Comparison of ENCODE assay signal across 1 cellular context in genomic region chr9:87569008-87569908, GRCh38.
TF ChIP-seq lines count a peak whose summit lies in the region.

No MANE protein-coding gene starts in this region.

TF ChIP-seq in HepG2, 621 proteins besides CTCF, POLR2A, EP300 and RAD21 (continued from another document and continues in another):
- TF ChIP-seq ASH2L (IDR thresholded peaks at IDR 0.05; ENCODE audit: insufficient read length, low read depth, low read length) (peak; percentile 70), ZFP1 (CRISPR knock-in tag; IDR thresholded peaks at IDR 0.05) (no peak), POGZ (CRISPR knock-in tag; IDR thresholded peaks at IDR 0.05) (peak; percentile 88), NFIB (CRISPR knock-in tag; IDR thresholded peaks at IDR 0.05; ENCODE audit: borderline replicate concordance) (no peak), MAFF (IDR thresholded peaks at IDR 0.05; ENCODE audit: low read depth, low read length) (no peak), DMAP1 (CRISPR knock-in tag; IDR thresholded peaks at IDR 0.05) (peak; percentile 61), ZNF530 (CRISPR knock-in tag; IDR thresholded peaks at IDR 0.05; ENCODE audit: low read depth) (no peak), MTF2 (CRISPR knock-in tag; IDR thresholded peaks at IDR 0.05; ENCODE audit: borderline replicate concordance) (no peak), GTF3A (CRISPR knock-in tag; conservative IDR thresholded peaks at IDR 0.05) (no peak), SKIL (CRISPR knock-in tag; IDR thresholded peaks at IDR 0.05; ENCODE audit: borderline replicate concordance) (no peak), ZNF780A (CRISPR knock-in tag; IDR thresholded peaks at IDR 0.05) (no peak), NBN (conservative IDR thresholded peaks at IDR 0.05) (no peak), MTA1 (CRISPR knock-in tag; IDR thresholded peaks at IDR 0.05; ENCODE audit: borderline replicate concordance) (no peak; the same call in 1 of the 2 replicates), NFE2L2 (IDR thresholded peaks at IDR 0.05; ENCODE audit: low read length) (no peak), AHDC1 (CRISPR knock-in tag; IDR thresholded peaks at IDR 0.05; ENCODE audit: borderline replicate concordance) (peak; percentile 81; the same call in 1 of the 2 replicates), ZBTB1 (CRISPR knock-in tag; IDR thresholded peaks at IDR 0.05; ENCODE audit: borderline replicate concordance) (no peak), ZFP37 (CRISPR knock-in tag; IDR thresholded peaks at IDR 0.05; ENCODE audit: borderline replicate concordance) (no peak), ZNF792 (CRISPR knock-in tag; IDR thresholded peaks at IDR 0.05) (peak; percentile 19; the same call in 1 of the 2 replicates), CCDC6 (CRISPR knock-in tag; IDR thresholded peaks at IDR 0.05) (no peak), DDIT3 (CRISPR knock-in tag; IDR thresholded peaks at IDR 0.05) (no peak), SOX6 (IDR thresholded peaks at IDR 0.05) (no peak), SOX6 (CRISPR knock-in tag; IDR thresholded peaks at IDR 0.05) (peak; percentile 84), ZFP91 (CRISPR knock-in tag; IDR thresholded peaks at IDR 0.05; ENCODE audit: borderline replicate concordance) (no peak; the same call in 1 of the 2 replicates), EED (CRISPR knock-in tag; IDR thresholded peaks at IDR 0.05) (no peak), AKNA (CRISPR knock-in tag; IDR thresholded peaks at IDR 0.05; ENCODE audit: borderline replicate concordance) (no peak), ZNF747 (CRISPR knock-in tag; IDR thresholded peaks at IDR 0.05; ENCODE audit: borderline replicate concordance) (no peak), ZNF639 (CRISPR knock-in tag; conservative IDR thresholded peaks at IDR 0.05) (0 out of 2 replicates have a peak, but pooled peaks have one; percentile 25), TERF1 (CRISPR knock-in tag; IDR thresholded peaks at IDR 0.05) (no peak), GPN1 (CRISPR knock-in tag; IDR thresholded peaks at IDR 0.05; ENCODE audit: borderline replicate concordance) (no peak), ZNF629 (CRISPR knock-in tag; conservative IDR thresholded peaks at IDR 0.05) (0 out of 2 replicates have a peak, but pooled peaks have one; percentile 30), FOXK1 (CRISPR knock-in tag; IDR thresholded peaks at IDR 0.05; ENCODE audit: borderline replicate concordance, low read depth) (peak; percentile 33; the same call in 1 of the 2 replicates), GLMP (CRISPR knock-in tag; IDR thresholded peaks at IDR 0.05; ENCODE audit: borderline replicate concordance) (no peak), ZNF10 (CRISPR knock-in tag; IDR thresholded peaks at IDR 0.05; ENCODE audit: borderline replicate concordance, low read depth) (no peak), RBAK (CRISPR knock-in tag; IDR thresholded peaks at IDR 0.05) (no peak), PRPF4 (IDR thresholded peaks at IDR 0.05; ENCODE audit: low read depth, low read length, poor library complexity, severe bottlenecking) (no peak), ZNF597 (CRISPR knock-in tag; IDR thresholded peaks at IDR 0.05) (no peak), CSRNP1 (CRISPR knock-in tag; IDR thresholded peaks at IDR 0.05) (no peak), SATB2 (CRISPR knock-in tag; IDR thresholded peaks at IDR 0.05) (no peak), SRF (IDR thresholded peaks at IDR 0.05; ENCODE audit: low read depth, low read length) (no peak), MIXL1 (CRISPR knock-in tag; IDR thresholded peaks at IDR 0.05) (peak; percentile 92), JDP2 (CRISPR knock-in tag; IDR thresholded peaks at IDR 0.05; ENCODE audit: borderline replicate concordance) (no peak)
